ENCODE assay signal across 27 cellular contexts in genomic region chr3:127443581-127444375, GRCh38.
DNase-seq lines count a peak whose midpoint lies in the region; ATAC-seq, FAIRE-seq and TF ChIP-seq lines count a peak whose summit lies in the region.
"Had no signal": no experiment of that assay in that cellular context is flagged by ENCODE, and none has a peak within 500 bp of the region (broad histone marks: within the 10 kb centered on the region; RNA-seq: fewer than 3 reads in every experiment).

No MANE protein-coding gene starts in this region.

- ATAC-seq in sciatic nerve: no peak
- no peak for ATAC-seq in gastrocnemius medialis
- no peak for ATAC-seq in CD8-positive, alpha-beta T cell
- ATAC-seq: body of pancreas; foreskin keratinocyte; left lung; mucosa of descending colon; stimulated activated effector memory CD8-positive, alpha-beta T cell treated with anti-CD3 and anti-CD28 coated beads, Interleukin-12 subunit alpha, Interleukin-12 subunit beta, amount 100 ng/mL, for 72 hours had no signal

- CTCF ChIA-PET in CD8-positive, alpha-beta T cell (lab: Charles Lee): no interaction called here

- no peak for TF ChIP-seq POLR2A in gastrocnemius medialis (IDR thresholded peaks at IDR 0.05)

- in situ Hi-C loops in gastrocnemius medialis (cut with MboI; ENCODE audit: low sequenced_read_pairs in 4 of 4): no loop called here

- TF ChIP-seq CTCF in D721Med (IDR thresholded peaks at IDR 0.05; ENCODE audit: insufficient read depth, missing control alignments) (no peak), kidney (IDR thresholded peaks at IDR 0.05; ENCODE audit: borderline replicate concordance, extremely low read depth, insufficient read depth) (no peak), gastrocnemius medialis (IDR thresholded peaks at IDR 0.05 in 4 of 5, conservative IDR thresholded peaks at IDR 0.05 in 1 of 5) (no peak)
- TF ChIP-seq CTCF in CD8-positive, alpha-beta T cell (IDR thresholded peaks at IDR 0.05): no peak

- H3K4me1 ChIP-seq in kidney (ENCODE audit: control insufficient read depth in 1 of 2, insufficient read depth in 1 of 2, low read depth in 1 of 2, low read length in 2 of 2): no peaks in the 10 kb centered on the region
- H3K4me1 ChIP-seq in gastrocnemius medialis: no peaks in the 10 kb centered on the region
- H3K4me1 ChIP-seq in CD8-positive, alpha-beta T cell (ENCODE audit: insufficient read depth, low read length): no peaks in the 10 kb centered on the region
- H3K4me1 ChIP-seq: body of pancreas, foreskin keratinocyte, left lung, neural progenitor cell had no signal

- intact Hi-C loops in kidney (cut with DNase I) (no loop called here), sciatic nerve (cut with DNase I) (no loop called here), gastrocnemius medialis (cut with DNase I; ENCODE audit: low total_unique reads) (no loop called here)
- intact Hi-C loops in CD8-positive, alpha-beta T cell (cut with DNase I, micrococcal nuclease): no loop called here

- H3K36me3 Mint-ChIP-seq in CD8-positive, alpha-beta T cell: no peaks in the 10 kb centered on the region
- H3K36me3 Mint-ChIP-seq: neural progenitor cell; stimulated activated effector memory CD8-positive, alpha-beta T cell treated with anti-CD3 and anti-CD28 coated beads, Interleukin-12 subunit alpha, Interleukin-12 subunit beta, amount 100 ng/mL, for 72 hours had no signal

- no peak overlapping the region for H3K27ac ChIP-seq in kidney (ENCODE audit: low read depth in 2 of 2, low read length in 2 of 2)
- no peak overlapping the region for H3K27ac ChIP-seq in gastrocnemius medialis
- no peak overlapping the region for H3K27ac ChIP-seq in CD8-positive, alpha-beta T cell (ENCODE audit: low read depth, low read length)
- H3K27ac ChIP-seq: body of pancreas, C4-2B, foreskin keratinocyte, hepatocyte, KMS-11, left lung, neural progenitor cell, VCaP had no signal

- H3K4me3 ChIP-seq in kidney (ENCODE audit: low read length in 2 of 2): no peak overlapping the region
- H3K4me3 ChIP-seq in gastrocnemius medialis: no peak overlapping the region
- no peak overlapping the region for H3K4me3 ChIP-seq in CD8-positive, alpha-beta T cell (ENCODE audit: low read depth, low read length)
- H3K4me3 ChIP-seq: body of pancreas, hepatocyte, left lung, mucosa of descending colon, neural progenitor cell, smooth muscle cell had no signal

- no peaks in the 10 kb centered on the region for H3K27me3 ChIP-seq in gastrocnemius medialis
- H3K27me3 ChIP-seq in CD8-positive, alpha-beta T cell (ENCODE audit: insufficient read depth, low read length): no peaks in the 10 kb centered on the region
- H3K27me3 ChIP-seq: body of pancreas, hepatocyte, left lung, neural progenitor cell had no signal

- FAIRE-seq in D721Med (lab: Jason Lieb, UNC) (no peak), kidney (lab: Jason Lieb, UNC) (no peak)

- H3K36me3 ChIP-seq in kidney (ENCODE audit: control insufficient read depth in 1 of 2, insufficient read depth in 2 of 2, low read length in 2 of 2) (no peaks in the 10 kb centered on the region), gastrocnemius medialis (no peaks in the 10 kb centered on the region)
- H3K36me3 ChIP-seq in CD8-positive, alpha-beta T cell (ENCODE audit: insufficient read depth, low read length): no peaks in the 10 kb centered on the region
- H3K36me3 ChIP-seq: left lung, neural progenitor cell had no signal

- no peak overlapping the region for H3K4me3 Mint-ChIP-seq in CD8-positive, alpha-beta T cell
- H3K4me3 Mint-ChIP-seq: neural progenitor cell; stimulated activated effector memory CD8-positive, alpha-beta T cell treated with anti-CD3 and anti-CD28 coated beads, Interleukin-12 subunit alpha, Interleukin-12 subunit beta, amount 100 ng/mL, for 72 hours had no signal

- no peaks in the 10 kb centered on the region for H3K9me3 ChIP-seq in kidney (ENCODE audit: control insufficient read depth in 1 of 2, low read length in 2 of 2)
- H3K9me3 ChIP-seq in gastrocnemius medialis: no peaks in the 10 kb centered on the region
- no peaks in the 10 kb centered on the region for H3K9me3 ChIP-seq in CD8-positive, alpha-beta T cell (ENCODE audit: low read length)
- H3K9me3 ChIP-seq: body of pancreas, left lung, mucosa of descending colon had no signal

- H3K27me3 Mint-ChIP-seq in CD8-positive, alpha-beta T cell (ENCODE audit: low read depth): peaks cover 5% of the 10 kb centered on the region

- H3K9me3 Mint-ChIP-seq in CD8-positive, alpha-beta T cell: no peaks in the 10 kb centered on the region
- H3K9me3 Mint-ChIP-seq: activated T-helper 2 cell treated with anti-CD3 and anti-CD28 coated beads, Interferon-gamma antibody, Interleukin-2, Interleukin-4, amounts not matched to agents 10 μg/mL and 5 μg/mL and 100 μg/mL, durations not matched to agents 14 hours and 24 hours and 36 hours; neural progenitor cell; stimulated activated effector memory CD8-positive, alpha-beta T cell treated with anti-CD3 and anti-CD28 coated beads, Interleukin-12 subunit alpha, Interleukin-12 subunit beta, amount 100 ng/mL, for 72 hours had no signal

- no peaks in the 10 kb centered on the region for H3K4me1 Mint-ChIP-seq in CD8-positive, alpha-beta T cell (ENCODE audit: low read depth)
- H3K4me1 Mint-ChIP-seq: stimulated activated effector memory CD8-positive, alpha-beta T cell treated with anti-CD3 and anti-CD28 coated beads, Interleukin-12 subunit alpha, Interleukin-12 subunit beta, amount 100 ng/mL, for 72 hours had no signal

- no peak overlapping the region for H3K9ac ChIP-seq in kidney (ENCODE audit: low read length in 2 of 2)
- H3K9ac ChIP-seq: KMS-11, neural progenitor cell had no signal

- no peak overlapping the region for H3K27ac Mint-ChIP-seq in CD8-positive, alpha-beta T cell
- H3K27ac Mint-ChIP-seq: activated T-helper 2 cell treated with anti-CD3 and anti-CD28 coated beads, Interferon-gamma antibody, Interleukin-2, Interleukin-4, amounts not matched to agents 10 μg/mL and 5 μg/mL and 100 μg/mL, durations not matched to agents 14 hours and 24 hours and 36 hours; stimulated activated effector memory CD8-positive, alpha-beta T cell treated with anti-CD3 and anti-CD28 coated beads, Interleukin-12 subunit alpha, Interleukin-12 subunit beta, amount 100 ng/mL, for 72 hours had no signal

- POLR2A ChIA-PET in CD8-positive, alpha-beta T cell (lab: Charles Lee): no interaction called here

- DNase-seq in D721Med (ENCODE audit: insufficient read length, low spot score): peak; percentile 70
- DNase-seq in NCI-H524 treated with DMSO at 0.1 percent for 48 hours (lab: John Stamatoyannopoulos, UW): peak; percentile 52
- peak; percentile 47 for DNase-seq in kidney
- DNase-seq in sciatic nerve (ENCODE audit: low spot score): peak; percentile 34
- DNase-seq in gastrocnemius medialis: no peak
- DNase-seq in CD8-positive, alpha-beta T cell: no peak
- DNase-seq in stimulated activated CD4-positive, alpha-beta T cell treated with anti-CD3 and anti-CD28 coated beads, Interleukin-12 subunit alpha, Interleukin-12 subunit beta, amount 100 ng/mL, for 4 hours: no peak
- DNase-seq: activated CD4-positive, alpha-beta T cell treated with anti-CD3 and anti-CD28 coated beads, Interleukin-2, amount 50 U/mL, for 48 hours; activated CD8-positive, alpha-beta memory T cell treated with anti-CD3 and anti-CD28 coated beads, Interleukin-2, amount 50 U/mL, for 4 hours; effector CD4-positive, alpha-beta T cell; EL; foreskin keratinocyte; HCEC 1CT; NCI-H1436; NCI-H748 treated with DMSO at 0.1 percent for 48 hours; stimulated activated CD4-positive, alpha-beta T cell treated with anti-CD3 and anti-CD28 coated beads, Interleukin-2, amount 100 ng/mL, for 48 hours had no signal

Comparison
In these comparisons a context has a peak if more than half of its experiments do, and no peak if none do; other contexts are left out.
1. DNase-seq: peak in D721Med (single experiment), NCI-H524 treated with DMSO at 0.1 percent for 48 hours (single experiment), kidney (single experiment) and sciatic nerve (single experiment); none in gastrocnemius medialis (0 of 2), CD8-positive, alpha-beta T cell (0 of 7) and stimulated activated CD4-positive, alpha-beta T cell treated with anti-CD3 and anti-CD28 coated beads, Interleukin-12 subunit alpha, Interleukin-12 subunit beta, amount 100 ng/mL, for 4 hours (single experiment).